8 cellular contexts compared by ENCODE assay signal in genomic region chrX:39336709-39337294, GRCh38.
DNase-seq lines count a peak whose midpoint lies in the region; ATAC-seq lines count a peak whose summit lies in the region.

No MANE protein-coding gene starts in this region.

- H3K9me3 ChIP-seq in MG63 (no peaks in the 10 kb centered on the region), muscle layer of duodenum (ENCODE audit: control insufficient read depth in 1 of 2, low read length in 2 of 2) (no peaks in the 10 kb centered on the region)

- H3K36me3 ChIP-seq in MG63 = no peaks in the 10 kb centered on the region
- H3K36me3 ChIP-seq in muscle layer of duodenum (ENCODE audit: control insufficient read depth in 1 of 2, insufficient read depth in 2 of 2, low read length in 2 of 2) = no peaks in the 10 kb centered on the region

- ATAC-seq in GM21360 (IDR thresholded peaks at IDR 0.05; ENCODE audit: unreplicated experiment) = peak; percentile 63

- H3K27me3 ChIP-seq in MG63 (no peaks in the 10 kb centered on the region), muscle layer of duodenum (ENCODE audit: low read depth, low read length) (no peaks in the 10 kb centered on the region)

- peak overlapping the region; percentile 53 for H3K27ac ChIP-seq in muscle layer of duodenum (ENCODE audit: low read length)

- peak; percentile 80 for DNase-seq in DMS53 (lab: John Stamatoyannopoulos, UW)
- DNase-seq in MG63 = peak; percentile 38
- peak; percentile 41 to 47 for DNase-seq in activated T-cell treated with anti-CD3 and anti-CD28 coated beads, Interleukin-2, amount 50 U/mL, for 48 hours
- no peak for DNase-seq in HUDEP-2 (lab: John Stamatoyannopoulos, UW; ENCODE audit: unreplicated experiment in 76 of 76)
- no peak for DNase-seq in HuH-7.5 (ENCODE audit: low spot score)
- no peak for DNase-seq in cerebellar cortex (ENCODE audit: low spot score)

- H3K4me3 ChIP-seq in MG63 (no peak overlapping the region), muscle layer of duodenum (ENCODE audit: low read depth in 1 of 2, low read length in 2 of 2) (no peak overlapping the region)

- H3K4me1 ChIP-seq in muscle layer of duodenum (ENCODE audit: control insufficient read depth in 1 of 2, insufficient read depth in 2 of 2, low read length in 2 of 2) = peaks cover 0 to 8% of the 10 kb centered on the region in 2 donors

Comparison
In these comparisons a context has a peak if more than half of its experiments do, and no peak if none do; other contexts are left out.
1. DNase-seq: peak in DMS53 (single experiment), MG63 (single experiment) and activated T-cell treated with anti-CD3 and anti-CD28 coated beads, Interleukin-2, amount 50 U/mL, for 48 hours (2 of 2); none in HUDEP-2 (0 of 76), HuH-7.5 (single experiment) and cerebellar cortex (single experiment).